In the genomic region with DNA sequence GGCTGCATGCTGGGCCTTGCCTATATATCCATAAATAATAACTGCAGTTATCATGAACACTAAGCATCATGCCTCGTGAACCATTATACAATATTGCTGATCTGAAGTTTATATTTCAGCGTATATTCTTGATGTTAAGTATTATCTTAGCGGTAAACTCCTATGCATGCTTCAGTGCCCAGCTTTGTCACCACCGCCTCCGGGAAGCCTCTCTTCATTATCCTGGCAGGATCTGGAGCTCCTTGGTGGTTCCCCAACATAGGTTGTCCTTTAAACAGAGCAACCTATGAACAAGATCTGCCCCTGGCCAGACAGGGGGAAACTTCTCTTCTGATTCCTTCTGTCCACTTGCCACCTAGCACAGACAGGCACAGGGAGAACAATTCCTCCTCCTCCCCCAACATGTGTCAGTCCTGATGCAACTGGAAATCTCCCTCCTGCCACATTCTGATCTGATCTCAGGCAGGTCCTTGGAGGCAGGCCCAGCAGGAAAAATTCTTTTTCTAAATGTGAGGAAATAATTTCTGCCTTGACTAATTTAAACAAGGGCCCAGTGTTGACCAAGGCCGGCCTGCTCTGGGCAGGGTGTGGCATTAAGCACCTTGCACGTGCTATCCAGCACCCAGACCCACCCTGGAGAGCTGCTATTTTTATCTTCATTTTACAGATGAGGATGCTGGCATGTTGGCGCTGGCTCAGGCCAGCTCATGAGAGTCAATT, we compare ENCODE assay signal across 14 cellular contexts. TPM values are rescaled to one million over a fixed set of nuclear protein-coding genes. Genes with fewer than 3 reads are reported as not detected.
DNase-seq lines count a peak whose midpoint lies in the region; ATAC-seq, FAIRE-seq and TF ChIP-seq lines count a peak whose summit lies in the region.
"Had no signal": no experiment of that assay in that cellular context is flagged by ENCODE, and none has a peak within 500 bp of the region (broad histone marks: within the 10 kb centered on the region; RNA-seq: fewer than 3 reads in every experiment).

No MANE protein-coding gene starts in this region.

- no peaks in the 10 kb centered on the region for H3K4me1 ChIP-seq in astrocyte (ENCODE audit: insufficient read depth, low read length)
- peaks cover 14 to 58% (median 44%) of the 10 kb centered on the region in 9 donors for H3K4me1 ChIP-seq in heart right ventricle
- no peaks in the 10 kb centered on the region for H3K4me1 ChIP-seq in prostate gland (replicated peaks)
- no peaks in the 10 kb centered on the region for H3K4me1 ChIP-seq in CD4-positive, alpha-beta memory T cell (ENCODE audit: insufficient read depth, low read length)

- H3K9ac ChIP-seq in astrocyte (ENCODE audit: low read length) = no peak overlapping the region

- DNase-seq in astrocyte (ENCODE audit: low read depth) (no peak), heart right ventricle (no peak), prostate gland (ENCODE audit: low spot score) (peak; percentile 33), NCI-H2029 treated with DMSO at 0.1 percent for 48 hours (lab: John Stamatoyannopoulos, UW) (no peak), hippocampal formation (lab: John Stamatoyannopoulos, UW) (no peak), iPS-NIHi11 (ENCODE audit: low spot score) (no peak)
- DNase-seq in CD4-positive, alpha-beta memory T cell = no peak
- DNase-seq: activated CD4-positive, alpha-beta T cell treated with anti-CD3 and anti-CD28 coated beads for 4 hours; activated naive CD4-positive, alpha-beta T cell; GF-D8; HCEC 1CT; NCI-H446 treated with DMSO at 0.1 percent for 48 hours; retina had no signal

- intact Hi-C loops in heart right ventricle (cut with DNase I) (no loop called here), prostate gland (cut with DNase I) (no loop called here)
- intact Hi-C loops in CD4-positive, alpha-beta memory T cell (cut with micrococcal nuclease) = no loop called here

- peaks cover 4% of the 10 kb centered on the region for H3K9me3 Mint-ChIP-seq in astrocyte (ENCODE audit: unreplicated experiment)
- H3K9me3 Mint-ChIP-seq in CD4-positive, alpha-beta memory T cell = no peaks in the 10 kb centered on the region

- H3K4me3 ChIP-seq in astrocyte (ENCODE audit: insufficient read depth, low read depth, low read length) (no peak overlapping the region), heart right ventricle (no peak overlapping the region), prostate gland (no peak overlapping the region)
- H3K4me3 ChIP-seq in CD4-positive, alpha-beta memory T cell (ENCODE audit: low read length in 2 of 2) = no peak overlapping the region

- H3K27ac Mint-ChIP-seq in astrocyte (ENCODE audit: unreplicated experiment) = peak overlapping the region; percentile 93
- no peak overlapping the region for H3K27ac Mint-ChIP-seq in CD4-positive, alpha-beta memory T cell

- H3K9me3 ChIP-seq in astrocyte (ENCODE audit: insufficient read depth, low read depth, low read length) = no peaks in the 10 kb centered on the region
- H3K9me3 ChIP-seq in heart right ventricle = peaks cover 0 to 3% (median 0%) of the 10 kb centered on the region in 11 donors
- H3K9me3 ChIP-seq in prostate gland = no peaks in the 10 kb centered on the region
- no peaks in the 10 kb centered on the region for H3K9me3 ChIP-seq in CD4-positive, alpha-beta memory T cell (ENCODE audit: control insufficient read depth in 1 of 2, low read length in 2 of 2)

- H2AFZ ChIP-seq in astrocyte (ENCODE audit: low read depth, low read length) = no peak overlapping the region

- H3K36me3 ChIP-seq in astrocyte (ENCODE audit: insufficient read depth, low read length) (no peaks in the 10 kb centered on the region), heart right ventricle (peaks cover 0 to 8% (median 0%) of the 10 kb centered on the region in 9 donors), prostate gland (no peaks in the 10 kb centered on the region)
- no peaks in the 10 kb centered on the region for H3K36me3 ChIP-seq in CD4-positive, alpha-beta memory T cell (ENCODE audit: insufficient read depth, low read length)

- no peaks in the 10 kb centered on the region for H3K79me2 ChIP-seq in astrocyte (ENCODE audit: insufficient read depth, low read length)

- CTCF ChIA-PET in CD4-positive, alpha-beta memory T cell (lab: Charles Lee; ENCODE audit: partially characterized antibody) = no interaction called here

- H3K27me3 Mint-ChIP-seq in astrocyte (ENCODE audit: low read depth, unreplicated experiment) = peaks cover 36% of the 10 kb centered on the region
- no peaks in the 10 kb centered on the region for H3K27me3 Mint-ChIP-seq in CD4-positive, alpha-beta memory T cell

- peak overlapping the region; percentile 36 for H3K4me3 Mint-ChIP-seq in astrocyte (ENCODE audit: unreplicated experiment)
- H3K4me3 Mint-ChIP-seq in CD4-positive, alpha-beta memory T cell = no peak overlapping the region

- no peaks in the 10 kb centered on the region for H3K36me3 Mint-ChIP-seq in astrocyte (ENCODE audit: low read depth, unreplicated experiment)
- no peaks in the 10 kb centered on the region for H3K36me3 Mint-ChIP-seq in CD4-positive, alpha-beta memory T cell

- peaks cover 7% of the 10 kb centered on the region for H3K4me1 Mint-ChIP-seq in astrocyte (ENCODE audit: low read depth, unreplicated experiment)
- H3K4me1 Mint-ChIP-seq in CD4-positive, alpha-beta memory T cell = peaks cover 0 to 1% (median 0%) of the 10 kb centered on the region in 4 donors

- 0 out of 2 replicates have a peak overlapping the region, but pooled peaks have one; percentile 11 for H3K27ac ChIP-seq in C4-2B
- no peak overlapping the region for H3K27ac ChIP-seq in astrocyte (ENCODE audit: low read depth, low read length)
- peak overlapping the region; percentile 40 to 96 (median 86) for H3K27ac ChIP-seq in heart right ventricle
- H3K27ac ChIP-seq in prostate gland = peak overlapping the region in 1 of 2 donors; percentile 49
- H3K27ac ChIP-seq in CD4-positive, alpha-beta memory T cell (ENCODE audit: low read depth, low read length) = no peak overlapping the region

- FAIRE-seq in astrocyte (lab: Jason Lieb, UNC) = no peak

- no peak for TF ChIP-seq CTCF in C4-2B (conservative IDR thresholded peaks at IDR 0.05)
- TF ChIP-seq CTCF in astrocyte (IDR thresholded peaks at IDR 0.05; ENCODE audit: insufficient read depth, low read depth, low read length) = no peak
- TF ChIP-seq CTCF in heart right ventricle (IDR thresholded peaks at IDR 0.05) = no peak
- TF ChIP-seq CTCF in prostate gland (IDR thresholded peaks at IDR 0.05) = no peak

- no peak overlapping the region for H3K4me2 ChIP-seq in astrocyte (ENCODE audit: low read length)

- POLR2A ChIA-PET in CD4-positive, alpha-beta memory T cell (lab: Charles Lee; ENCODE audit: partially characterized antibody) = no interaction called here

- 74 to 75% methylated on average over 8 of the region's 8 CpGs for WGBS in heart right ventricle, 2 donors
- WGBS in prostate gland = 75% methylated on average over 8 of the region's 8 CpGs

- no peak for TF ChIP-seq POLR2A in prostate gland (IDR thresholded peaks at IDR 0.05)

- H3K27me3 ChIP-seq in astrocyte (ENCODE audit: insufficient read depth, low read length) (peaks cover 6% of the 10 kb centered on the region), heart right ventricle (no peaks in the 10 kb centered on the region), prostate gland (replicated peaks; ENCODE audit: insufficient read depth) (no peaks in the 10 kb centered on the region)
- no peaks in the 10 kb centered on the region for H3K27me3 ChIP-seq in CD4-positive, alpha-beta memory T cell (ENCODE audit: insufficient read depth, low read length)

- H4K20me1 ChIP-seq in astrocyte (ENCODE audit: insufficient read depth, low read length) = no peaks in the 10 kb centered on the region

- ATAC-seq in heart right ventricle = peak in 6 of 8 donors; percentile 32 to 59 (median 52)

RNA-seq across cellular contexts. Expression of gene SPNS2, which starts 22.4 kb away (rescaled TPM):
- total RNA-seq in astrocyte (1.3 and 4.3 TPM in 2 replicates), heart right ventricle (10 to 100 TPM in 4 of 10 donors, 1 to 10 TPM in 6; 4.5 to 19.9 (median 8.9) TPM), prostate gland (10 to 100 TPM in 1 of 2 donors, 1 to 10 TPM in 1; 6.6 to 14.0 TPM)
- 10 to 100 TPM; 22.0 to 27.7 TPM for polyA plus RNA-seq in heart right ventricle
- total RNA-seq in CD4-positive, alpha-beta memory T cell = under 1 TPM; 0.11 to 0.12 TPM
- under 1 TPM; 0.24 to 0.29 TPM for polyA plus RNA-seq in CD4-positive, alpha-beta memory T cell

RNA-seq across cellular contexts. Expression of gene MYBBP1A, which starts 34.1 kb away (rescaled TPM):
- total RNA-seq in astrocyte (70.0 and 71.1 TPM in 2 replicates), heart right ventricle (10 to 100 TPM; 18.7 to 30.3 (median 21.7) TPM), prostate gland (10 to 100 TPM; 44.4 to 71.2 TPM)
- 10 to 100 TPM; 25.4 to 25.7 TPM for polyA plus RNA-seq in heart right ventricle
- total RNA-seq in CD4-positive, alpha-beta memory T cell = 10 to 100 TPM; 73.4 to 74.7 TPM
- polyA plus RNA-seq in CD4-positive, alpha-beta memory T cell = 10 to 100 TPM; 12.5 to 35.2 TPM

RNA-seq across cellular contexts. Expression of gene GGT6, which starts 39.3 kb away (rescaled TPM):
- not detected in 2 replicates for total RNA-seq in astrocyte
- total RNA-seq in heart right ventricle = under 1 TPM in 4 of 10 donors, not detected in 6; 0.08 to 0.19 (median 0.12) TPM
- polyA plus RNA-seq in heart right ventricle = under 1 TPM; 0.03 to 0.15 TPM
- 10 to 100 TPM; 23.5 to 35.6 TPM for total RNA-seq in prostate gland
- total RNA-seq in CD4-positive, alpha-beta memory T cell = not detected
- polyA plus RNA-seq in CD4-positive, alpha-beta memory T cell = not detected

Comparison
In these comparisons a context has a peak if more than half of its experiments do, and no peak if none do; other contexts are left out.
1. H3K27ac ChIP-seq: peak in C4-2B (single experiment) and heart right ventricle (10 of 10); none in astrocyte (single experiment) and CD4-positive, alpha-beta memory T cell (single experiment).
2. RNA of gene GGT6, which starts 39.3 kb away (total RNA-seq): 23.5 to 35.6 TPM in prostate gland; 0.08 to 0.19 TPM in heart right ventricle, not detected in astrocyte and not detected in CD4-positive, alpha-beta memory T cell; every median in the first group is over 10 times any median in the second.